In genomic region chr7:151706568-151707469, GRCh38 we compare ENCODE assay signal across 11 cellular contexts.
"Had no signal": no experiment of that assay in that cellular context is flagged by ENCODE, and none has a peak within 500 bp of the region (broad histone marks: within the 10 kb centered on the region; RNA-seq: fewer than 3 reads in every experiment).

No MANE protein-coding gene starts in this region.

- H3K27ac ChIP-seq: brain microvascular endothelial cell, left lung, pancreas had no signal

- H3K9me3 ChIP-seq: heart left ventricle, left lung, pancreas had no signal

- DNase-seq: activated CD4-positive, alpha-beta T cell treated with anti-CD3 and anti-CD28 coated beads, Interleukin-2, amount 10 ng/mL, durations not matched to agents 7 days and 5 days; activated CD4-positive, CD25-positive, alpha-beta regulatory T cell; activated effector memory CD4-positive, alpha-beta T cell treated with Interleukin-2 at 50 U/mL for 16 hours; brain microvascular endothelial cell; dorsolateral prefrontal cortex; foreskin melanocyte; stimulated activated naive B cell treated with anti-CD40 and anti-IgM and Interleukin-4, amounts not matched to agents 10 μg/mL and 1 μg/mL and 100 μg/mL, for 72 hours; T-helper 2 cell had no signal

- H3K4me3 ChIP-seq: heart left ventricle, left lung, pancreas had no signal

- H3K36me3 ChIP-seq: heart left ventricle, left lung, pancreas had no signal

- H3K27me3 ChIP-seq: brain microvascular endothelial cell, dorsolateral prefrontal cortex, heart left ventricle, left lung, pancreas had no signal
